ENCODE assay signal across 8 cellular contexts in the genomic region with DNA sequence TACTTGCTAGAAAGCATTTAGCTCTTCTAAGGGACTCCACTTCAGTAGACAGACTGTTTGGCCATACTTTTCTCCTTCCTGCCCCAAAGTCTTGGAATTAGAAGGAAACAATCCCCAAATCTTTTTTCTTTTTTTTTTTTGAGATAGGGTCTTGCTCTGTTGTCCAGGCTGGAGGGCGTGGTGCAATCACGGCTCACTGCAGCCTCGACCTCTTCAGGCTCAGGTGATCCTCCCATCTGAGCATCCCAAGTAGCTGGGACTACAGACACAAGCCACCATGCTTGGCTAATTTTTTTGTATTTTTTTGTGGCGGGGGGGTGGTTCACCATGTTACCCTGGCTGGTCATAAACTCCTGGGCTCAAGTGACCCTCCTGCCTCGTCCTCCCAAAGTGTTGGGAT.
"Had no signal": no experiment of that assay in that cellular context is flagged by ENCODE, and none has a peak within 500 bp of the region (broad histone marks: within the 10 kb centered on the region; RNA-seq: fewer than 3 reads in every experiment).

No MANE protein-coding gene starts in this region.

- H3K4me3 ChIP-seq: GM12878 had no signal

- DNase-seq: GDM1, GF-D8 had no signal

- ATAC-seq: GM12878 had no signal

- FAIRE-seq: G401.6, GM12878, GM12891, GM12892, GM18507, GM19239 had no signal
